In genomic region chr9:8206720-8207119, GRCh38 we compare ENCODE assay signal across 18 cellular contexts.
"Had no signal": no experiment of that assay in that cellular context is flagged by ENCODE, and none has a peak within 500 bp of the region (broad histone marks: within the 10 kb centered on the region; RNA-seq: fewer than 3 reads in every experiment).

No MANE protein-coding gene starts in this region.

- H3K27ac ChIP-seq: foreskin keratinocyte, lower lobe of right lung, prostate gland, spleen, thoracic aorta, upper lobe of left lung had no signal

- H3K36me3 ChIP-seq: lower lobe of right lung, prostate gland, spleen, thoracic aorta, upper lobe of left lung had no signal

- H3K9me3 ChIP-seq: lower lobe of right lung, prostate gland, spleen, thoracic aorta, upper lobe of left lung had no signal

- H3K27me3 Mint-ChIP-seq: activated T-cell treated with anti-CD3 and anti-CD28 coated beads, Interleukin-2, amount 50 U/mL, for 24 hours; brain; naive thymus-derived CD8-positive, alpha-beta T cell had no signal

- H3K4me1 Mint-ChIP-seq: brain had no signal

- DNase-seq: activated CD8-positive, alpha-beta memory T cell treated with anti-CD3 and anti-CD28 coated beads, Interleukin-2, amount 50 U/mL, for 4 hours; activated effector memory CD4-positive, alpha-beta T cell treated with Interleukin-2 at 50 U/mL for 16 hours; activated naive CD4-positive, alpha-beta T cell treated with anti-CD3 and anti-CD28 coated beads for 36 hours; activated T-cell treated with anti-CD3 and anti-CD28 coated beads, Interleukin-2, amount 50 U/mL, for 24 hours; foreskin keratinocyte; lower lobe of right lung; mesendoderm; spleen; stimulated activated CD4-positive, alpha-beta T cell treated with anti-CD3 and anti-CD28 coated beads, Interleukin-4, amount 100 ng/mL, for 1 hour; stimulated activated naive CD4-positive, alpha-beta T cell treated with Interleukin-2 at 50 U/mL for 16 hours; upper lobe of left lung had no signal

- H3K27me3 ChIP-seq: foreskin keratinocyte, spleen, upper lobe of left lung had no signal

- ATAC-seq: foreskin keratinocyte, left lobe of liver, lower lobe of right lung had no signal

- H3K4me3 Mint-ChIP-seq: activated naive CD4-positive, alpha-beta T cell treated with anti-CD3 and anti-CD28 coated beads for 36 hours; activated T-cell treated with anti-CD3 and anti-CD28 coated beads, Interleukin-2, amount 50 U/mL, for 24 hours; brain; immature natural killer cell; T-helper 2 cell treated with Interferon-gamma antibody and Interleukin-4, amounts not matched to agents 5 μg/mL and 100 μg/mL, for 36 hours had no signal

- H3K9me3 Mint-ChIP-seq: activated naive CD4-positive, alpha-beta T cell treated with anti-CD3 and anti-CD28 coated beads for 36 hours; activated T-cell treated with anti-CD3 and anti-CD28 coated beads, Interleukin-2, amount 50 U/mL, for 24 hours had no signal

- H3K4me3 ChIP-seq: lower lobe of right lung, prostate gland, spleen, upper lobe of left lung had no signal

- H3K4me1 ChIP-seq: foreskin keratinocyte, lower lobe of right lung, prostate gland, spleen, upper lobe of left lung had no signal

- H3K27ac Mint-ChIP-seq: activated naive CD4-positive, alpha-beta T cell treated with anti-CD3 and anti-CD28 coated beads for 36 hours; activated T-cell treated with anti-CD3 and anti-CD28 coated beads, Interleukin-2, amount 50 U/mL, for 24 hours; brain; immature natural killer cell; T-helper 2 cell treated with Interferon-gamma antibody and Interleukin-4, amounts not matched to agents 5 μg/mL and 100 μg/mL, for 36 hours had no signal
